In genomic region chr12:68331500-68331868, GRCh38 we compare ENCODE assay signal across 8 cellular contexts. TPM values are rescaled to one million over a fixed set of nuclear protein-coding genes. Genes with fewer than 3 reads are reported as not detected.
DNase-seq lines count a peak whose midpoint lies in the region; ATAC-seq and TF ChIP-seq lines count a peak whose summit lies in the region.

No MANE protein-coding gene starts in this region.

- peak overlapping the region; percentile 79 for H3K4me3 Mint-ChIP-seq in activated CD8-positive, alpha-beta memory T cell treated with anti-CD3 and anti-CD28 coated beads, Interleukin-2, amount 10 ng/mL, durations not matched to agents 7 days and 5 days
- peak overlapping the region; percentile 90 to 95 for H3K4me3 Mint-ChIP-seq in activated T-cell treated with anti-CD3 and anti-CD28 coated beads, Interleukin-2, amount 50 U/mL, for 72 hours

- no peaks in the 10 kb centered on the region for H3K9me3 ChIP-seq in testis

- H3K27me3 ChIP-seq in kidney epithelial cell (ENCODE audit: control insufficient read depth, insufficient read depth, low read length), result no peaks in the 10 kb centered on the region
- no peaks in the 10 kb centered on the region for H3K27me3 ChIP-seq in testis

- TF ChIP-seq CTCF in kidney epithelial cell (IDR thresholded peaks at IDR 0.05; ENCODE audit: insufficient read depth, low read length, poor library complexity, severe bottlenecking), result no peak
- TF ChIP-seq CTCF in testis (IDR thresholded peaks at IDR 0.05), result no peak
- no peak for TF ChIP-seq CTCF in omental fat pad (IDR thresholded peaks at IDR 0.05)

- DNase-seq in activated CD8-positive, alpha-beta memory T cell treated with anti-CD3 and anti-CD28 coated beads, Interleukin-2, amount 10 ng/mL, durations not matched to agents 7 days and 5 days, result no peak
- DNase-seq in activated CD8-positive, alpha-beta memory T cell treated with anti-CD3 and anti-CD28 coated beads, Interleukin-2, amount 50 U/mL, for 48 hours, result no peak
- peak; percentile 22 to 39 for DNase-seq in activated T-cell treated with anti-CD3 and anti-CD28 coated beads, Interleukin-2, amount 50 U/mL, for 72 hours
- DNase-seq in kidney epithelial cell (ENCODE audit: low read depth) (no peak), testis (no peak), NCI-H446 (lab: John Stamatoyannopoulos, UW) (no peak), omental fat pad (ENCODE audit: low spot score) (no peak), NCI-H1930 (lab: John Stamatoyannopoulos, UW) (no peak)

- H3K4me1 ChIP-seq in testis, result peaks cover 6% of the 10 kb centered on the region

- intact Hi-C loops in testis (cut with DNase I; ENCODE audit: low total_unique reads), result no loop called here

- H3K27me3 Mint-ChIP-seq in activated CD8-positive, alpha-beta memory T cell treated with anti-CD3 and anti-CD28 coated beads, Interleukin-2, amount 10 ng/mL, durations not matched to agents 7 days and 5 days, result peaks cover 12% of the 10 kb centered on the region
- H3K27me3 Mint-ChIP-seq in activated T-cell treated with anti-CD3 and anti-CD28 coated beads, Interleukin-2, amount 50 U/mL, for 72 hours (ENCODE audit: low read depth), result no peaks in the 10 kb centered on the region

- H3K4me1 Mint-ChIP-seq in activated CD8-positive, alpha-beta memory T cell treated with anti-CD3 and anti-CD28 coated beads, Interleukin-2, amount 10 ng/mL, durations not matched to agents 7 days and 5 days, result peaks cover 44% of the 10 kb centered on the region
- peaks cover 34% of the 10 kb centered on the region for H3K4me1 Mint-ChIP-seq in activated T-cell treated with anti-CD3 and anti-CD28 coated beads, Interleukin-2, amount 50 U/mL, for 72 hours (ENCODE audit: low read depth)

- CTCF ChIA-PET in activated CD8-positive, alpha-beta memory T cell treated with anti-CD3 and anti-CD28 coated beads, Interleukin-2, amount 10 ng/mL, durations not matched to agents 7 days and 5 days (lab: Charles Lee), result interaction anchor here (0.8 to 2.1 kb wide), 6 partner anchors 14 to 477 kb away, joined by 3 to 9 read pairs (median 5); partner anchors contain the start of gene MDM2

- H3K9me3 Mint-ChIP-seq in activated CD8-positive, alpha-beta memory T cell treated with anti-CD3 and anti-CD28 coated beads, Interleukin-2, amount 10 ng/mL, durations not matched to agents 7 days and 5 days (ENCODE audit: low read depth), result no peaks in the 10 kb centered on the region
- H3K9me3 Mint-ChIP-seq in activated T-cell treated with anti-CD3 and anti-CD28 coated beads, Interleukin-2, amount 50 U/mL, for 72 hours, result no peaks in the 10 kb centered on the region

- H3K27ac ChIP-seq in testis, result no peak overlapping the region

- no peak overlapping the region for H3K27ac Mint-ChIP-seq in activated CD8-positive, alpha-beta memory T cell treated with anti-CD3 and anti-CD28 coated beads, Interleukin-2, amount 10 ng/mL, durations not matched to agents 7 days and 5 days
- H3K27ac Mint-ChIP-seq in activated T-cell treated with anti-CD3 and anti-CD28 coated beads, Interleukin-2, amount 50 U/mL, for 72 hours, result no peak overlapping the region

- WGBS in testis, 2 donors, result 17 to 24% methylated on average over 9 of the region's 9 CpGs

- no peak for ATAC-seq in activated CD8-positive, alpha-beta memory T cell treated with anti-CD3 and anti-CD28 coated beads, Interleukin-2, amount 10 ng/mL, durations not matched to agents 7 days and 5 days
- ATAC-seq in activated T-cell treated with anti-CD3 and anti-CD28 coated beads, Interleukin-2, amount 50 U/mL, for 72 hours (replicated peaks in 1 of 2), result no peak
- no peak for ATAC-seq in omental fat pad (ENCODE audit: low FRiP score)

- peak overlapping the region; percentile 73 for H3K4me3 ChIP-seq in kidney epithelial cell (ENCODE audit: low read depth, low read length)
- H3K4me3 ChIP-seq in testis, result peak overlapping the region; percentile 77 to 82

- H3K36me3 ChIP-seq in kidney epithelial cell (ENCODE audit: control insufficient read depth, insufficient read depth, low read length), result no peaks in the 10 kb centered on the region
- no peaks in the 10 kb centered on the region for H3K36me3 ChIP-seq in testis (ENCODE audit: low read depth, missing control alignments)

- TF ChIP-seq POLR2A in testis (IDR thresholded peaks at IDR 0.05), result no peak

- H3K36me3 Mint-ChIP-seq in activated CD8-positive, alpha-beta memory T cell treated with anti-CD3 and anti-CD28 coated beads, Interleukin-2, amount 10 ng/mL, durations not matched to agents 7 days and 5 days, result peaks cover 7% of the 10 kb centered on the region
- no peaks in the 10 kb centered on the region for H3K36me3 Mint-ChIP-seq in activated T-cell treated with anti-CD3 and anti-CD28 coated beads, Interleukin-2, amount 50 U/mL, for 72 hours (ENCODE audit: insufficient read depth in 2 of 2)

RNA-seq across cellular contexts. Expression of gene MDM1, which starts 0.7 kb away (rescaled TPM):
- total RNA-seq in activated CD8-positive, alpha-beta memory T cell treated with anti-CD3 and anti-CD28 coated beads, Interleukin-2, amount 10 ng/mL, durations not matched to agents 7 days and 5 days, result 10 to 100 TPM; 22.2 to 27.6 TPM
- 10 to 100 TPM; 19.0 to 27.3 TPM for total RNA-seq in activated T-cell treated with anti-CD3 and anti-CD28 coated beads, Interleukin-2, amount 50 U/mL, for 72 hours
- total RNA-seq in kidney epithelial cell (7.4 and 15.3 TPM in 2 replicates), testis (10 to 100 TPM; 32.7 to 35.3 TPM), omental fat pad (10 to 100 TPM in 2 of 4 donors, 1 to 10 TPM in 2; 9.0 to 21.8 (median 10.0) TPM)
- polyA plus RNA-seq in testis (ENCODE audit: insufficient read depth, low read depth, low replicate concordance), result 36.1 TPM

Comparison
In these comparisons a context has a peak if more than half of its experiments do, and no peak if none do; other contexts are left out.
1. DNase-seq: peak in activated T-cell treated with anti-CD3 and anti-CD28 coated beads, Interleukin-2, amount 50 U/mL, for 72 hours (2 of 2); none in activated CD8-positive, alpha-beta memory T cell treated with anti-CD3 and anti-CD28 coated beads, Interleukin-2, amount 10 ng/mL, durations not matched to agents 7 days and 5 days (single experiment), activated CD8-positive, alpha-beta memory T cell treated with anti-CD3 and anti-CD28 coated beads, Interleukin-2, amount 50 U/mL, for 48 hours (single experiment), kidney epithelial cell (single experiment), testis (single experiment), NCI-H446 (0 of 2), omental fat pad (single experiment) and NCI-H1930 (0 of 2).